21 cellular contexts compared by ENCODE assay signal in genomic region chr13:74215420-74215819, GRCh38.
"Had no signal": no experiment of that assay in that cellular context is flagged by ENCODE, and none has a peak within 500 bp of the region (broad histone marks: within the 10 kb centered on the region; RNA-seq: fewer than 3 reads in every experiment).

No MANE protein-coding gene starts in this region.

- H3K9me3 ChIP-seq: SJSA1 had no signal

- H3K27ac ChIP-seq: SJSA1, SK-N-MC had no signal

- FAIRE-seq: RCC 7860 had no signal

- DNase-seq: KBM-7, MV-4-11, NCI-H1048, NCI-H1105, NCI-H1417, NCI-H1436 treated with DMSO at 0.1 percent for 48 hours, NCI-H1694, NCI-H187 treated with DMSO at 0.1 percent for 48 hours, NCI-H2029 treated with DMSO at 0.1 percent for 48 hours, NCI-H2171 treated with DMSO at 0.1 percent for 48 hours, NCI-H345, NCI-H446 treated with DMSO at 0.1 percent for 48 hours, NCI-H510A treated with DMSO at 0.1 percent for 48 hours, NCI-H526 treated with DMSO at 0.1 percent for 48 hours, NCI-H774, Right ventricle myocardium superior, RPMI8226, SIG-M5 had no signal

- H3K36me3 ChIP-seq: SJSA1 had no signal

- H3K4me3 ChIP-seq: SJSA1, SK-N-MC had no signal

- H3K27me3 ChIP-seq: SJSA1 had no signal
